Comparison of ENCODE assay signal across 1 cellular context in genomic region chr12:121888478-121889266, GRCh38.
TF ChIP-seq lines count a peak whose summit lies in the region.

A gene with protein sequence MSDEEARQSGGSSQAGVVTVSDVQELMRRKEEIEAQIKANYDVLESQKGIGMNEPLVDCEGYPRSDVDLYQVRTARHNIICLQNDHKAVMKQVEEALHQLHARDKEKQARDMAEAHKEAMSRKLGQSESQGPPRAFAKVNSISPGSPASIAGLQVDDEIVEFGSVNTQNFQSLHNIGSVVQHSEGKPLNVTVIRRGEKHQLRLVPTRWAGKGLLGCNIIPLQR (plus strand): TSS chr12:121888790. CDS start chr12:121888857, 67 bp downstream.

TF ChIP-seq in HepG2, 621 proteins besides CTCF, POLR2A, EP300 and RAD21 (continued from another document and continues in another):
- TF ChIP-seq, protein P1, sequence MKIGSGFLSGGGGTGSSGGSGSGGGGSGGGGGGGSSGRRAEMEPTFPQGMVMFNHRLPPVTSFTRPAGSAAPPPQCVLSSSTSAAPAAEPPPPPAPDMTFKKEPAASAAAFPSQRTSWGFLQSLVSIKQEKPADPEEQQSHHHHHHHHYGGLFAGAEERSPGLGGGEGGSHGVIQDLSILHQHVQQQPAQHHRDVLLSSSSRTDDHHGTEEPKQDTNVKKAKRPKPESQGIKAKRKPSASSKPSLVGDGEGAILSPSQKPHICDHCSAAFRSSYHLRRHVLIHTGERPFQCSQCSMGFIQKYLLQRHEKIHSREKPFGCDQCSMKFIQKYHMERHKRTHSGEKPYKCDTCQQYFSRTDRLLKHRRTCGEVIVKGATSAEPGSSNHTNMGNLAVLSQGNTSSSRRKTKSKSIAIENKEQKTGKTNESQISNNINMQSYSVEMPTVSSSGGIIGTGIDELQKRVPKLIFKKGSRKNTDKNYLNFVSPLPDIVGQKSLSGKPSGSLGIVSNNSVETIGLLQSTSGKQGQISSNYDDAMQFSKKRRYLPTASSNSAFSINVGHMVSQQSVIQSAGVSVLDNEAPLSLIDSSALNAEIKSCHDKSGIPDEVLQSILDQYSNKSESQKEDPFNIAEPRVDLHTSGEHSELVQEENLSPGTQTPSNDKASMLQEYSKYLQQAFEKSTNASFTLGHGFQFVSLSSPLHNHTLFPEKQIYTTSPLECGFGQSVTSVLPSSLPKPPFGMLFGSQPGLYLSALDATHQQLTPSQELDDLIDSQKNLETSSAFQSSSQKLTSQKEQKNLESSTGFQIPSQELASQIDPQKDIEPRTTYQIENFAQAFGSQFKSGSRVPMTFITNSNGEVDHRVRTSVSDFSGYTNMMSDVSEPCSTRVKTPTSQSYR (CRISPR knock-in tag; IDR thresholded peaks at IDR 0.05; ENCODE audit: borderline replicate concordance): no peak
- TF ChIP-seq KDM3A (CRISPR knock-in tag; IDR thresholded peaks at IDR 0.05; ENCODE audit: low read depth) (peak; percentile 98; the same call in 1 of the 2 replicates), HMG20B (CRISPR knock-in tag; conservative IDR thresholded peaks at IDR 0.05) (peak; percentile 65), HMGXB3 (CRISPR knock-in tag; IDR thresholded peaks at IDR 0.05; ENCODE audit: borderline replicate concordance) (peak; percentile 82; the same call in 1 of the 2 replicates), MAFG (CRISPR knock-in tag; IDR thresholded peaks at IDR 0.05) (no peak), ZFAT (CRISPR knock-in tag; conservative IDR thresholded peaks at IDR 0.05) (no peak), ZNF446 (CRISPR knock-in tag; IDR thresholded peaks at IDR 0.05) (peak; percentile 79), ZNF232 (CRISPR knock-in tag; IDR thresholded peaks at IDR 0.05; ENCODE audit: borderline replicate concordance) (no peak; the same call in 1 of the 2 replicates), MLLT10 (CRISPR knock-in tag; IDR thresholded peaks at IDR 0.05) (no peak), SNRNP70 (IDR thresholded peaks at IDR 0.05; ENCODE audit: low read depth, low read length) (no peak), CEBPZ (IDR thresholded peaks at IDR 0.05; ENCODE audit: low read length) (no peak), ZNF841 (CRISPR knock-in tag; IDR thresholded peaks at IDR 0.05; ENCODE audit: borderline replicate concordance) (0 out of 2 replicates have a peak, but pooled peaks have one; percentile 71), ZNF234 (CRISPR knock-in tag; conservative IDR thresholded peaks at IDR 0.05) (peak; percentile 96), ARHGAP35 (CRISPR knock-in tag; IDR thresholded peaks at IDR 0.05; ENCODE audit: borderline replicate concordance) (peak; percentile 68; the same call in 1 of the 2 replicates), KDM4B (CRISPR knock-in tag; IDR thresholded peaks at IDR 0.05) (0 out of 2 replicates have a peak, but pooled peaks have one; percentile 33), SAP130 (CRISPR knock-in tag; IDR thresholded peaks at IDR 0.05; ENCODE audit: low read depth) (peak; percentile 99), SATB2 (CRISPR knock-in tag; IDR thresholded peaks at IDR 0.05) (no peak), ZNF782 (CRISPR knock-in tag; IDR thresholded peaks at IDR 0.05; ENCODE audit: borderline replicate concordance) (peak; percentile 98; the same call in 1 of the 2 replicates), ETS1 (CRISPR knock-in tag; IDR thresholded peaks at IDR 0.05) (no peak), HIVEP1 (CRISPR knock-in tag; IDR thresholded peaks at IDR 0.05) (peak; percentile 90; the same call in 1 of the 2 replicates), FOXJ3 (CRISPR knock-in tag; IDR thresholded peaks at IDR 0.05; ENCODE audit: borderline replicate concordance) (peak; percentile 30; the same call in 1 of the 2 replicates), CBFB (CRISPR knock-in tag; IDR thresholded peaks at IDR 0.05) (peak; percentile 83; the same call in 1 of the 2 replicates), FOXA1 (IDR thresholded peaks at IDR 0.05) (no peak), FOXA1 (CRISPR knock-in tag; IDR thresholded peaks at IDR 0.05) (peak; percentile 28; the same call in 1 of the 2 replicates), ATF7-NPFF (CRISPR knock-in tag; IDR thresholded peaks at IDR 0.05; ENCODE audit: low read depth) (peak; percentile 95), ESRRA (CRISPR knock-in tag; IDR thresholded peaks at IDR 0.05; ENCODE audit: low read depth) (peak; percentile 73), MBNL3 (CRISPR knock-in tag; conservative IDR thresholded peaks at IDR 0.05) (no peak), ZNF781 (CRISPR knock-in tag; IDR thresholded peaks at IDR 0.05; ENCODE audit: borderline replicate concordance, not compliant biosample characterization) (peak; percentile 86), WIZ (CRISPR knock-in tag; IDR thresholded peaks at IDR 0.05) (no peak), ISX (CRISPR knock-in tag; conservative IDR thresholded peaks at IDR 0.05) (no peak), ZNF777 (CRISPR knock-in tag; IDR thresholded peaks at IDR 0.05) (peak; percentile 23; the same call in 1 of the 2 replicates), EEA1 (CRISPR knock-in tag; IDR thresholded peaks at IDR 0.05; ENCODE audit: borderline replicate concordance) (peak; percentile 82; the same call in 1 of the 2 replicates), MEF2D (CRISPR knock-in tag; IDR thresholded peaks at IDR 0.05) (peak; percentile 97), ZNF180 (CRISPR knock-in tag; IDR thresholded peaks at IDR 0.05; ENCODE audit: borderline replicate concordance, low read depth) (no peak), TP53 (CRISPR knock-in tag; conservative IDR thresholded peaks at IDR 0.05) (no peak), SMAD3 (CRISPR knock-in tag; IDR thresholded peaks at IDR 0.05) (peak; percentile 88), ZFP62 (CRISPR knock-in tag; IDR thresholded peaks at IDR 0.05) (no peak), CBX5 (CRISPR knock-in tag; IDR thresholded peaks at IDR 0.05; ENCODE audit: borderline replicate concordance) (peak; percentile 66; the same call in 1 of the 2 replicates), DNMT3B (CRISPR knock-in tag; conservative IDR thresholded peaks at IDR 0.05) (peak; percentile 83; the same call in 1 of the 2 replicates)
- TF ChIP-seq, protein P2, sequence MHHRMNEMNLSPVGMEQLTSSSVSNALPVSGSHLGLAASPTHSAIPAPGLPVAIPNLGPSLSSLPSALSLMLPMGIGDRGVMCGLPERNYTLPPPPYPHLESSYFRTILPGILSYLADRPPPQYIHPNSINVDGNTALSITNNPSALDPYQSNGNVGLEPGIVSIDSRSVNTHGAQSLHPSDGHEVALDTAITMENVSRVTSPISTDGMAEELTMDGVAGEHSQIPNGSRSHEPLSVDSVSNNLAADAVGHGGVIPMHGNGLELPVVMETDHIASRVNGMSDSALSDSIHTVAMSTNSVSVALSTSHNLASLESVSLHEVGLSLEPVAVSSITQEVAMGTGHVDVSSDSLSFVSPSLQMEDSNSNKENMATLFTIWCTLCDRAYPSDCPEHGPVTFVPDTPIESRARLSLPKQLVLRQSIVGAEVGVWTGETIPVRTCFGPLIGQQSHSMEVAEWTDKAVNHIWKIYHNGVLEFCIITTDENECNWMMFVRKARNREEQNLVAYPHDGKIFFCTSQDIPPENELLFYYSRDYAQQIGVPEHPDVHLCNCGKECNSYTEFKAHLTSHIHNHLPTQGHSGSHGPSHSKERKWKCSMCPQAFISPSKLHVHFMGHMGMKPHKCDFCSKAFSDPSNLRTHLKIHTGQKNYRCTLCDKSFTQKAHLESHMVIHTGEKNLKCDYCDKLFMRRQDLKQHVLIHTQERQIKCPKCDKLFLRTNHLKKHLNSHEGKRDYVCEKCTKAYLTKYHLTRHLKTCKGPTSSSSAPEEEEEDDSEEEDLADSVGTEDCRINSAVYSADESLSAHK (CRISPR knock-in tag; IDR thresholded peaks at IDR 0.05; ENCODE audit: borderline replicate concordance): no peak
- TF ChIP-seq, protein P3, sequence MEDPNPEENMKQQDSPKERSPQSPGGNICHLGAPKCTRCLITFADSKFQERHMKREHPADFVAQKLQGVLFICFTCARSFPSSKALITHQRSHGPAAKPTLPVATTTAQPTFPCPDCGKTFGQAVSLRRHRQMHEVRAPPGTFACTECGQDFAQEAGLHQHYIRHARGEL (CRISPR knock-in tag; IDR thresholded peaks at IDR 0.05): peak; percentile 78; the same call in 1 of the 2 replicates
- TF ChIP-seq, protein P4, sequence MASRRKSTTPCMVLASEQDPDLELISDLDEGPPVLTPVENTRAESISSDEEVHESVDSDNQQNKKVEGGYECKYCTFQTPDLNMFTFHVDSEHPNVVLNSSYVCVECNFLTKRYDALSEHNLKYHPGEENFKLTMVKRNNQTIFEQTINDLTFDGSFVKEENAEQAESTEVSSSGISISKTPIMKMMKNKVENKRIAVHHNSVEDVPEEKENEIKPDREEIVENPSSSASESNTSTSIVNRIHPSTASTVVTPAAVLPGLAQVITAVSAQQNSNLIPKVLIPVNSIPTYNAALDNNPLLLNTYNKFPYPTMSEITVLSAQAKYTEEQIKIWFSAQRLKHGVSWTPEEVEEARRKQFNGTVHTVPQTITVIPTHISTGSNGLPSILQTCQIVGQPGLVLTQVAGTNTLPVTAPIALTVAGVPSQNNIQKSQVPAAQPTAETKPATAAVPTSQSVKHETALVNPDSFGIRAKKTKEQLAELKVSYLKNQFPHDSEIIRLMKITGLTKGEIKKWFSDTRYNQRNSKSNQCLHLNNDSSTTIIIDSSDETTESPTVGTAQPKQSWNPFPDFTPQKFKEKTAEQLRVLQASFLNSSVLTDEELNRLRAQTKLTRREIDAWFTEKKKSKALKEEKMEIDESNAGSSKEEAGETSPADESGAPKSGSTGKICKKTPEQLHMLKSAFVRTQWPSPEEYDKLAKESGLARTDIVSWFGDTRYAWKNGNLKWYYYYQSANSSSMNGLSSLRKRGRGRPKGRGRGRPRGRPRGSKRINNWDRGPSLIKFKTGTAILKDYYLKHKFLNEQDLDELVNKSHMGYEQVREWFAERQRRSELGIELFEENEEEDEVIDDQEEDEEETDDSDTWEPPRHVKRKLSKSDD (CRISPR knock-in tag; IDR thresholded peaks at IDR 0.05; ENCODE audit: low read depth): peak; percentile 91
